Comparison of ENCODE assay signal across 8 cellular contexts in genomic region chr14:95156153-95156764, GRCh38. TPM values are rescaled to one million over a fixed set of nuclear protein-coding genes. Genes with fewer than 3 reads are reported as not detected.
DNase-seq lines count a peak whose midpoint lies in the region; ATAC-seq and TF ChIP-seq lines count a peak whose summit lies in the region.

No MANE protein-coding gene starts in this region.

- H3K4me1 Mint-ChIP-seq in activated T-cell treated with anti-CD3 and anti-CD28 coated beads, Interleukin-2, amount 50 U/mL, for 24 hours (ENCODE audit: low read depth), result peaks cover 51% of the 10 kb centered on the region
- H3K4me1 Mint-ChIP-seq in naive B cell, result peaks cover 38 to 62% (median 52%) of the 10 kb centered on the region in 3 donors

- DNase-seq in activated T-cell treated with anti-CD3 and anti-CD28 coated beads, Interleukin-2, amount 50 U/mL, for 24 hours, result no peak
- no peak for DNase-seq in activated T-cell treated with anti-CD3 and anti-CD28 coated beads, Interleukin-2, amount 50 U/mL, for 1 hour
- DNase-seq in PC-3 (peak; percentile 6), dorsolateral prefrontal cortex (no peak), naive B cell (no peak), DMS114 treated with DMSO at 0.1 percent for 48 hours (lab: John Stamatoyannopoulos, UW; ENCODE audit: unreplicated experiment) (no peak), amniotic stem cell (lab: John Stamatoyannopoulos, UW) (no peak)
- DNase-seq in stimulated activated CD4-positive, alpha-beta T cell treated with anti-CD3 and anti-CD28 coated beads, Interleukin-12 subunit alpha, Interleukin-12 subunit beta, amount 100 ng/mL, for 4 hours, result no peak

- H3K36me3 ChIP-seq in PC-3 (ENCODE audit: low read depth, low read length), result no peaks in the 10 kb centered on the region

- H3K4me3 ChIP-seq in PC-3 (ENCODE audit: low read length) (peak overlapping the region; percentile 88), dorsolateral prefrontal cortex (peak overlapping the region; percentile 63 to 95 (median 88))

- H3K27ac Mint-ChIP-seq in activated T-cell treated with anti-CD3 and anti-CD28 coated beads, Interleukin-2, amount 50 U/mL, for 24 hours, result peak overlapping the region; percentile 89
- peak overlapping the region; percentile 84 to 100 (median 90) for H3K27ac Mint-ChIP-seq in naive B cell

- H3K27me3 ChIP-seq in PC-3 (ENCODE audit: low read length), result no peaks in the 10 kb centered on the region
- H3K27me3 ChIP-seq in dorsolateral prefrontal cortex, result no peaks in the 10 kb centered on the region

- H3K9me3 Mint-ChIP-seq in activated T-cell treated with anti-CD3 and anti-CD28 coated beads, Interleukin-2, amount 50 U/mL, for 24 hours, result no peaks in the 10 kb centered on the region
- no peaks in the 10 kb centered on the region for H3K9me3 Mint-ChIP-seq in naive B cell

- TF ChIP-seq CTCF in PC-3 (conservative IDR thresholded peaks at IDR 0.05; ENCODE audit: low read depth, low read length) (no peak), dorsolateral prefrontal cortex (IDR thresholded peaks at IDR 0.05 in 54 of 56, conservative IDR thresholded peaks at IDR 0.05 in 2 of 56; ENCODE audit: low read depth in 1 of 56, partially characterized antibody in 56 of 56) (no peak)

- no peaks in the 10 kb centered on the region for H3K27me3 Mint-ChIP-seq in activated T-cell treated with anti-CD3 and anti-CD28 coated beads, Interleukin-2, amount 50 U/mL, for 24 hours
- no peaks in the 10 kb centered on the region for H3K27me3 Mint-ChIP-seq in naive B cell

- no peaks in the 10 kb centered on the region for H3F3A ChIP-seq in PC-3 (ENCODE audit: low read length, unreplicated experiment)

- no TSS peak for BruUV-seq in PC-3 (replicated peaks; lab: Mats Ljungman, UMichigan)

- CTCF ChIA-PET in PC-3 (lab: Charles Lee), result no interaction called here

- intact Hi-C loops in PC-3 (cut with micrococcal nuclease) (loop anchor here (2.0 to 5.0 kb wide), 3 partner anchors 43 to 376 kb away; no protein-coding TSS in a partner anchor), dorsolateral prefrontal cortex (cut with DNase I) (loop anchor here (2.0 to 5.0 kb wide), 3 partner anchors 34 to 57 kb away; no protein-coding TSS in a partner anchor)

- peak overlapping the region; percentile 87 for H3K4me3 Mint-ChIP-seq in activated T-cell treated with anti-CD3 and anti-CD28 coated beads, Interleukin-2, amount 50 U/mL, for 24 hours
- peak overlapping the region; percentile 81 to 98 (median 90) for H3K4me3 Mint-ChIP-seq in naive B cell

- POLR2A ChIA-PET in PC-3 (lab: Charles Lee; ENCODE audit: unreplicated experiment), result interaction anchor here (0.6 kb wide), 1 partner anchor 1346 kb away, joined by 3 read pairs; no protein-coding TSS in a partner anchor

- H2AFZ ChIP-seq in PC-3 (ENCODE audit: low read length), result 0 out of 2 replicates have a peak overlapping the region, but pooled peaks have one; percentile 29

- no peaks in the 10 kb centered on the region for H3K9me2 ChIP-seq in PC-3 (replicated peaks; ENCODE audit: low read length)

- peaks cover 56% of the 10 kb centered on the region for H3K79me2 ChIP-seq in PC-3 (ENCODE audit: low read length)

- H3K27ac ChIP-seq in PC-3 (ENCODE audit: low read length), result 0 out of 2 replicates have a peak overlapping the region, but pooled peaks have one; percentile 6
- H3K27ac ChIP-seq in dorsolateral prefrontal cortex, result peak overlapping the region; percentile 66 to 99 (median 94)

- peaks cover 33% of the 10 kb centered on the region for H3K4me1 ChIP-seq in PC-3 (ENCODE audit: insufficient read depth, low read length)

- ATAC-seq in PC-3, result no peak
- ATAC-seq in naive B cell (ENCODE audit: low read depth in 2 of 2), result no peak

- H3K36me3 Mint-ChIP-seq in activated T-cell treated with anti-CD3 and anti-CD28 coated beads, Interleukin-2, amount 50 U/mL, for 24 hours (ENCODE audit: low read depth), result peaks cover 46% of the 10 kb centered on the region
- H3K36me3 Mint-ChIP-seq in naive B cell, result no peaks in the 10 kb centered on the region

- H3K9me3 ChIP-seq in PC-3 (ENCODE audit: low read length), result no peaks in the 10 kb centered on the region

- peak overlapping the region; percentile 85 for H3K4me2 ChIP-seq in PC-3 (ENCODE audit: low read length)

- H3K9ac ChIP-seq in PC-3 (ENCODE audit: low read length), result peak overlapping the region; percentile 90

- peaks cover 39% of the 10 kb centered on the region for H4K20me1 ChIP-seq in PC-3 (ENCODE audit: low read length)

RNA-seq across cellular contexts. Expression of gene DICER1, which starts 1.1 kb away (rescaled TPM):
- 29.9 and 36.3 TPM in 2 replicates for total RNA-seq in PC-3 (2014; rRNA removed)
- total RNA-seq in dorsolateral prefrontal cortex, result 100 to 1,000 TPM in 25 of 120 experiments, 10 to 100 TPM in 95; 58.4 to 196 (median 82.9) TPM
- polyA plus RNA-seq in naive B cell (ENCODE audit: low read depth in 6 of 6), result 10 to 100 TPM in 5 of 6 donors, 1 to 10 TPM in 1; 4.3 to 27.1 (median 17.5) TPM
